In genomic region chr7:6792113-6792872, GRCh38 we compare ENCODE assay signal across 12 cellular contexts. TPM values are rescaled to one million over a fixed set of nuclear protein-coding genes. Genes with fewer than 3 reads are reported as not detected.
DNase-seq lines count a peak whose midpoint lies in the region; ATAC-seq and TF ChIP-seq lines count a peak whose summit lies in the region.
"Not testable (repeated sequence)": the region's sequence is repeated elsewhere in the genome, so short reads cannot be mapped to it uniquely, and the experiment has no call there.
"Had no signal": no experiment of that assay in that cellular context is flagged by ENCODE, and none has a peak within 500 bp of the region (broad histone marks: within the 10 kb centered on the region; RNA-seq: fewer than 3 reads in every experiment).

No MANE protein-coding gene starts in this region.

- H3K4me2 ChIP-seq in HCT116 (ENCODE audit: low read length); hepatocyte: not testable (repeated sequence)

- TF ChIP-seq POLR2A in HCT116 (IDR thresholded peaks at IDR 0.05; ENCODE audit: borderline replicate concordance, extremely low read depth, insufficient read depth, insufficient read length): not testable (repeated sequence)

- ATAC-seq in HCT116 (peak; percentile 55), SK-N-SH treated with all-trans-retinoic acid at 6 μM for 48 hours (peak; percentile 30), sciatic nerve (peak; percentile 96)

- H3K27me3 ChIP-seq in HCT116 (ENCODE audit: insufficient read depth, low read length); hepatocyte: not testable (repeated sequence)

- RAD21 ChIA-PET in HCT116 (lab: Charles Lee; ENCODE audit: low non-redundant PET in 1 of 2, low total read pairs in 2 of 2, uncharacterized antibody in 2 of 2, unreplicated experiment in 2 of 2): not testable (repeated sequence)

- H3K4me1 ChIP-seq in HCT116 (ENCODE audit: control insufficient read depth in 1 of 2, insufficient read depth in 2 of 2, low read length in 2 of 2); hepatocyte (ENCODE audit: insufficient read depth): not testable (repeated sequence)

- CTCF ChIA-PET in HCT116 (lab: Charles Lee): not testable (repeated sequence)

- H3K79me2 ChIP-seq in HCT116 (ENCODE audit: insufficient read depth, low read length); hepatocyte: not testable (repeated sequence)

- H3K36me3 ChIP-seq in HCT116 (ENCODE audit: control insufficient read depth in 1 of 2, insufficient read depth in 2 of 2, low read length in 2 of 2); hepatocyte (replicated peaks; ENCODE audit: insufficient read depth, low read depth): not testable (repeated sequence)

- H3K9ac ChIP-seq in HCT116 (ENCODE audit: low read length): not testable (repeated sequence)

- H2AFZ ChIP-seq in HCT116 (ENCODE audit: low read depth, low read length, poor library complexity, severe bottlenecking); hepatocyte: not testable (repeated sequence)

- intact Hi-C loops in HCT116 (cut with micrococcal nuclease); sciatic nerve (cut with DNase I): not testable (repeated sequence)

- TF ChIP-seq CTCF in HCT116 (IDR thresholded peaks at IDR 0.05 in 2 of 3, conservative IDR thresholded peaks at IDR 0.05 in 1 of 3; ENCODE audit: borderline replicate concordance in 1 of 3, insufficient read depth in 1 of 3, low read depth in 2 of 3, low read length in 2 of 3); cardiac fibroblast (IDR thresholded peaks at IDR 0.05; ENCODE audit: low read depth, low read length); fibroblast of mammary gland (conservative IDR thresholded peaks at IDR 0.05; ENCODE audit: control insufficient read depth, insufficient read depth, low read depth, low read length); hepatocyte (IDR thresholded peaks at IDR 0.05; ENCODE audit: poor library complexity): not testable (repeated sequence)

- 100% methylated on average over 5 of the region's 15 CpGs for WGBS in hepatocyte (ENCODE audit: low lambda C conversion rate, missing lambda C conversion rate)

- H4K20me1 ChIP-seq in HCT116 (ENCODE audit: insufficient read depth); hepatocyte (ENCODE audit: insufficient read depth, poor library complexity, severe bottlenecking): not testable (repeated sequence)

- H3K9me3 ChIP-seq in HCT116 (ENCODE audit: control insufficient read depth in 1 of 2, insufficient read depth in 1 of 2, low read depth in 1 of 2, low read length in 2 of 2); hepatocyte (ENCODE audit: low read depth): not testable (repeated sequence)

- not testable (repeated sequence) for H3K9me2 ChIP-seq in HCT116 (ENCODE audit: insufficient read depth); hepatocyte (replicated peaks; ENCODE audit: insufficient read depth)

- BruUV-seq in HCT116 (replicated peaks; lab: Mats Ljungman, UMichigan): not testable (repeated sequence)

- POLR2A ChIA-PET in HCT116 (lab: Charles Lee): not testable (repeated sequence)

- DNase-seq in ACHN (peak; percentile 77), cardiac fibroblast (ENCODE audit: low read depth in 2 of 2) (peak; percentile 15 to 76), fibroblast of mammary gland (ENCODE audit: low read depth) (peak; percentile 83), hepatocyte (ENCODE audit: low spot score) (peak; percentile 7), lung microvascular endothelial cell (ENCODE audit: low read depth in 2 of 2) (peak; percentile 89 to 94)
- DNase-seq in HCT116 (ENCODE audit: low read depth, low spot score); sciatic nerve (ENCODE audit: low spot score): not testable (repeated sequence)

- in situ Hi-C loops in ACHN (cut with HindIII; ENCODE audit: low pct_ligation_motif_present, low pct_unique_long_range_greater_than_20kb, low sequenced_read_pairs): not testable (repeated sequence)

- H3K27ac ChIP-seq in HCT116 (ENCODE audit: low read depth, low read length); hepatocyte: not testable (repeated sequence)

- not testable (repeated sequence) for TF ChIP-seq RAD21 in HCT116 (IDR thresholded peaks at IDR 0.05; ENCODE audit: low read depth)

- H3K4me3 ChIP-seq in HCT116 (replicated peaks in 1 of 2; ENCODE audit: low read depth in 1 of 2, low read length in 2 of 2); cardiac fibroblast (replicated peaks in 1 of 2; ENCODE audit: low read depth in 2 of 2, low read length in 2 of 2); fibroblast of mammary gland (ENCODE audit: control insufficient read depth, low read depth, low read length); hepatocyte: not testable (repeated sequence)

RNA-seq across cellular contexts. Expression of gene CCZ1B, which starts 33.8 kb away (rescaled TPM):
- total RNA-seq in HCT116 (2021; ENCODE audit: unreplicated experiment): 54.5 TPM
- polyA plus RNA-seq in HCT116 (2012): 36.1 and 41.5 TPM in 2 replicates
- total RNA-seq in hepatocyte: 16.4 and 25.0 TPM in 2 replicates
- 28.9 and 38.9 TPM in 2 replicates for polyA plus RNA-seq in hepatocyte
- 41.2 and 61.1 TPM in 2 replicates for total RNA-seq in lung microvascular endothelial cell
- 92.1 TPM for total RNA-seq in sciatic nerve

RNA-seq across cellular contexts. Expression of gene RSPH10B2, which starts 38.4 kb away (rescaled TPM):
- 0.37 TPM for total RNA-seq in HCT116 (2021; ENCODE audit: unreplicated experiment)
- 0.10 and 0.12 TPM in 2 replicates for polyA plus RNA-seq in HCT116 (2012)
- not detected in 2 replicates for total RNA-seq in hepatocyte
- not detected in 2 replicates for polyA plus RNA-seq in hepatocyte
- total RNA-seq in lung microvascular endothelial cell: 0.22 and 0.40 TPM in 2 replicates
- total RNA-seq in sciatic nerve: 0.89 TPM
- total RNA-seq: activated naive CD4-positive, alpha-beta T cell treated with anti-CD3 and anti-CD28 coated beads for 36 hours; heart left ventricle; Right ventricle myocardium inferior; upper lobe of right lung had no signal
- polyA plus RNA-seq: heart left ventricle had no signal

Comparison
In these comparisons a context has a peak if more than half of its experiments do, and no peak if none do; other contexts are left out.
1. ATAC-seq: peak in every context shown above with its lines; median percentile 96 in sciatic nerve; 55 in HCT116; 30 in SK-N-SH treated with all-trans-retinoic acid at 6 μM for 48 hours.